In the genomic region with DNA sequence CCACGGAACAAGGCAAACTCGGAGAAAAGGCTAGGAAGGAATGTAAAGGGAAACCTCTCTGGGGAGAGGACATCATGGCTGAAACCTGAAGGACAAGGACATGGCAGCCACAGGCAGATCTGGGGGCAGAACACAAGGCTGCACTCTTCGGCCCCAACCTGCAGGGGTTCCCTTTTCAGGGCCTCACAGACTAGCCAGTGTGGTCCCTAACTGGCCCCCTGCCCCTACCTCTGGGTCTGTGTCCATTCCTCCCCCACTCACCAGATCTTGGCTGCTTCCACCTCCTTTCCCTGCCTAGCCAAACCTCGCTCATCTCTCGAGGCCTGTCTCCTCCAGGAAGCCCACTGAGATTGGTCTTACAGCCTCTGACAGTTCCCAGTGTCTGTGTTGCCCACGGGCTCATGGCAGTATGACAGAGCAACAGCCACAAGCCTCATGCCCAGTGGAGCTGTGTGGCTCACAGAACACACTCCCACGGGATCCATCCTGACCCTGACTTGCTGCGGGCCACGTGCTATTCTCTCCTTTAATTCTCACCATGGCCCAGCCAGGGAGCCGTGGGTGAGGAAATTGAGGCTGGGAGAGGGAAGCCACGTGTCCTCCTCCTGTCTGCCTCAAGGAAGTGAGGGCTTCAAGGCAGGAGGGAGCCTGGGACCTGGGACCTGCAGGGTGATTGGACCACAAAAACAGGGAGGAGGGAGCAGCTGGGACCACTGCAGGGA, we compare ENCODE assay signal across 28 cellular contexts. TPM values are rescaled to one million over a fixed set of nuclear protein-coding genes. Genes with fewer than 3 reads are reported as not detected.
DNase-seq lines count a peak whose midpoint lies in the region; ATAC-seq, FAIRE-seq and TF ChIP-seq lines count a peak whose summit lies in the region.
"Had no signal": no experiment of that assay in that cellular context is flagged by ENCODE, and none has a peak within 500 bp of the region (broad histone marks: within the 10 kb centered on the region; RNA-seq: fewer than 3 reads in every experiment).

No MANE protein-coding gene starts in this region.

- H3K4me2 ChIP-seq in HepG2 (ENCODE audit: low read depth, low read length), result no peak overlapping the region
- H3K4me2 ChIP-seq: hepatocyte had no signal

- POLR2A ChIA-PET in HepG2 (lab: Yijun Ruan, JAX), result no interaction called here

- H3K27me3 ChIP-seq in RWPE2 (ENCODE audit: insufficient read depth, poor library complexity, severe bottlenecking), result no peaks in the 10 kb centered on the region
- H3K27me3 ChIP-seq in HepG2 (ENCODE audit: control insufficient read depth in 1 of 2, insufficient read depth in 2 of 2, low read length in 2 of 2), result peaks cover 1 to 48% of the 10 kb centered on the region in 2 experiments; a peak in 4 of 5 replicates
- H3K27me3 ChIP-seq: hepatocyte had no signal

- ATAC-seq in Right ventricle myocardium inferior, result no peak
- no peak for ATAC-seq in left ventricle myocardium superior
- no peak for ATAC-seq in RWPE2 (ENCODE audit: low read depth)
- ATAC-seq in HepG2, result 0 out of 3 replicates have a peak, but pooled peaks have one; percentile 13
- no peak for ATAC-seq in HG02763 (IDR thresholded peaks at IDR 0.05; ENCODE audit: unreplicated experiment)
- ATAC-seq: effector memory CD8-positive, alpha-beta T cell had no signal

- H3K79me2 ChIP-seq in HepG2 (ENCODE audit: insufficient read depth, low read length), result no peaks in the 10 kb centered on the region
- H3K79me2 ChIP-seq: hepatocyte had no signal

- intact Hi-C loops in Right ventricle myocardium inferior (cut with DNase I) (no loop called here), left ventricle myocardium superior (cut with micrococcal nuclease) (no loop called here), HepG2 (cut with micrococcal nuclease; ENCODE audit: unreplicated experiment) (no loop called here)

- peaks cover 71% of the 10 kb centered on the region for H3K4me1 ChIP-seq in RWPE2 (ENCODE audit: insufficient read depth, poor library complexity, severe bottlenecking)
- no peaks in the 10 kb centered on the region for H3K4me1 ChIP-seq in HepG2 (ENCODE audit: insufficient read depth, low read length)

- H3K9me3 ChIP-seq in RWPE2 (ENCODE audit: severe bottlenecking), result no peaks in the 10 kb centered on the region
- H3K9me3 ChIP-seq in HepG2 (ENCODE audit: low read length), result no peaks in the 10 kb centered on the region
- H3K9me3 ChIP-seq: suprapubic skin had no signal

- TF ChIP-seq POLR2A in HepG2 (IDR thresholded peaks at IDR 0.05; ENCODE audit: insufficient read depth in 1 of 2, low read depth in 2 of 2, low read length in 2 of 2), result no peak

- FAIRE-seq in HepG2 (lab: Jason Lieb, UNC) (no peak), urothelium cell line (lab: Jason Lieb, UNC) (peak; percentile 62)
- FAIRE-seq: colon, D721Med, frontal cortex, RCC 7860 had no signal

- no peak overlapping the region for H2AFZ ChIP-seq in HepG2 (ENCODE audit: low read length)
- H2AFZ ChIP-seq: hepatocyte had no signal

- BruUV-seq in HepG2 (replicated peaks; lab: Mats Ljungman, UMichigan), result no TSS peak

- TF ChIP-seq CTCF in RWPE2 (IDR thresholded peaks at IDR 0.05; ENCODE audit: poor library complexity, severe bottlenecking) (no peak), HepG2 (CRISPR knock-in tag; IDR thresholded peaks at IDR 0.05) (no peak)

- H3K27ac ChIP-seq in RWPE2 (ENCODE audit: poor library complexity, severe bottlenecking) (peak overlapping the region; percentile 98), HepG2 (ENCODE audit: extremely low read length, insufficient read depth, low read length) (no peak overlapping the region)
- H3K27ac ChIP-seq: C4-2B, hepatocyte, suprapubic skin, VCaP had no signal

- H3K9ac ChIP-seq in HepG2 (ENCODE audit: insufficient read depth, low read depth, low read length), result no peak overlapping the region

- TF ChIP-seq EP300 in HepG2 (IDR thresholded peaks at IDR 0.05; ENCODE audit: low read depth in 2 of 2, low read length in 2 of 2) (no peak), HepG2 (CRISPR knock-in tag; IDR thresholded peaks at IDR 0.05; ENCODE audit: borderline replicate concordance) (no peak)

- H3K36me3 ChIP-seq in RWPE2 (ENCODE audit: low read depth) (peaks cover 34% of the 10 kb centered on the region), HepG2 (replicated peaks in 1 of 2; ENCODE audit: control insufficient read depth in 1 of 2, insufficient read depth in 2 of 2, low read length in 2 of 2) (no peaks in the 10 kb centered on the region)
- H3K36me3 ChIP-seq: suprapubic skin had no signal

- peaks cover 3% of the 10 kb centered on the region; the same call in 1 of the 2 replicates for H4K20me1 ChIP-seq in HepG2 (ENCODE audit: insufficient read depth, low read length)

- TF ChIP-seq RAD21 in HepG2 (CRISPR knock-in tag; IDR thresholded peaks at IDR 0.05), result no peak

- 7% methylated on average over 11 of the region's 11 CpGs for WGBS in HepG2 (ENCODE audit: low lambda C conversion rate)

- peak; percentile 45 for DNase-seq in Right ventricle myocardium inferior (ENCODE audit: missing footprints)
- no peak for DNase-seq in left ventricle myocardium superior
- no peak for DNase-seq in RWPE2 (ENCODE audit: low spot score)
- DNase-seq in HepG2 (ENCODE audit: low spot score), result no peak
- DNase-seq in urothelium cell line (ENCODE audit: low spot score), result no peak
- DNase-seq in DMS53 treated with DMSO at 0.1 percent for 48 hours (lab: John Stamatoyannopoulos, UW; ENCODE audit: unreplicated experiment), result no peak
- DNase-seq in islet precursor cell, result no peak
- DNase-seq: activated effector memory CD4-positive, alpha-beta T cell treated with anti-CD3 and anti-CD28 coated beads, Interleukin-2, amount 50 U/mL, for 16 hours; effector memory CD8-positive, alpha-beta T cell; H7; immature natural killer cell; NCI-H1092 treated with DMSO at 0.1 percent for 48 hours; NCI-H187 treated with DMSO at 0.1 percent for 48 hours; NCI-H524 treated with DMSO at 0.1 percent for 48 hours; NK-92 treated with Interleukin-12 subunit alpha and Interleukin-12 subunit beta, amount 100 ng/mL, for 24 hours; T-helper 2 cell had no signal

- in situ Hi-C loops in HepG2 (cut with HindIII; ENCODE audit: extremely low pct_ligation_motif_present, low pct_unique_long_range_greater_than_20kb), result no loop called here

- CTCF ChIA-PET in HepG2 (lab: Yijun Ruan, JAX; ENCODE audit: low intra/inter-chr PET ratio, low total read pairs), result no interaction called here

- H3K4me3 ChIP-seq in RWPE2 (ENCODE audit: severe bottlenecking) (no peak overlapping the region), HepG2 (replicated peaks in 1 of 3; ENCODE audit: insufficient read depth in 1 of 3, low read depth in 2 of 3, low read length in 3 of 3) (no peak overlapping the region)
- H3K4me3 ChIP-seq: hepatocyte, suprapubic skin had no signal

TF ChIP-seq in HepG2, 621 proteins besides CTCF, POLR2A, EP300 and RAD21:
- TF ChIP-seq, protein P1, sequence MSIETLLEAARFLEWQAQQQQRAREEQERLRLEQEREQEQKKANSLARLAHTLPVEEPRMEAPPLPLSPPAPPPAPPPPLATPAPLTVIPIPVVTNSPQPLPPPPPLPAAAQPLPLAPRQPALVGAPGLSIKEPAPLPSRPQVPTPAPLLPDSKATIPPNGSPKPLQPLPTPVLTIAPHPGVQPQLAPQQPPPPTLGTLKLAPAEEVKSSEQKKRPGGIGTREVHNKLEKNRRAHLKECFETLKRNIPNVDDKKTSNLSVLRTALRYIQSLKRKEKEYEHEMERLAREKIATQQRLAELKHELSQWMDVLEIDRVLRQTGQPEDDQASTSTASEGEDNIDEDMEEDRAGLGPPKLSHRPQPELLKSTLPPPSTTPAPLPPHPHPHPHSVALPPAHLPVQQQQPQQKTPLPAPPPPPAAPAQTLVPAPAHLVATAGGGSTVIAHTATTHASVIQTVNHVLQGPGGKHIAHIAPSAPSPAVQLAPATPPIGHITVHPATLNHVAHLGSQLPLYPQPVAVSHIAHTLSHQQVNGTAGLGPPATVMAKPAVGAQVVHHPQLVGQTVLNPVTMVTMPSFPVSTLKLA (IDR thresholded peaks at IDR 0.05), result peak; percentile 84
- TF ChIP-seq PHF20 (CRISPR knock-in tag; IDR thresholded peaks at IDR 0.05), result no peak

RNA-seq across cellular contexts. Expression of a gene that starts 26.5 kb away (rescaled TPM):
- total RNA-seq in Right ventricle myocardium inferior, result not detected
- not detected for total RNA-seq in left ventricle myocardium superior
- total RNA-seq in HepG2 (2016; rRNA removed; fragmentation: Illumina TruSeq; extraction: Trizol), result not detected in 2 replicates
- not detected in 2 replicates for total RNA-seq in HepG2 (2016; cell fraction: cytosol; rRNA removed; fragmentation: Illumina TruSeq; extraction: Trizol; ENCODE audit: low read depth)
- total RNA-seq in HepG2 (2016; cell fraction: insoluble cytoplasmic fraction; rRNA removed; fragmentation: Illumina TruSeq; extraction: Trizol), result not detected in 2 replicates
- total RNA-seq in HepG2 (2016; cell fraction: membrane; rRNA removed; fragmentation: Illumina TruSeq; extraction: Trizol), result not detected in 2 replicates
- total RNA-seq in HepG2 (2016; cell fraction: nucleus; rRNA removed; fragmentation: Illumina TruSeq; extraction: Trizol), result not detected in 2 replicates
- polyA plus RNA-seq in HepG2 (2011; rRNA removed), result not detected in 2 replicates
- not detected in 2 replicates for polyA plus RNA-seq in HepG2 (2011; cell fraction: cytosol; rRNA removed)
- not detected in 2 replicates for polyA plus RNA-seq in HepG2 (2011; cell fraction: nucleus; rRNA removed)
- polyA plus RNA-seq in HepG2 (2012), result not detected in 2 replicates
- polyA plus RNA-seq in HepG2 (2016; cell fraction: cytosol; fragmentation: Illumina TruSeq; extraction: Trizol; ENCODE audit: low read depth), result not detected in 2 replicates
- not detected in 2 replicates for polyA plus RNA-seq in HepG2 (2016; cell fraction: insoluble cytoplasmic fraction; fragmentation: Illumina TruSeq; extraction: Trizol; ENCODE audit: low read depth)
- not detected in 2 replicates for polyA plus RNA-seq in HepG2 (2016; cell fraction: membrane; fragmentation: Illumina TruSeq; extraction: Trizol; ENCODE audit: low read depth)
- polyA plus RNA-seq in HepG2 (2016; cell fraction: nucleus; fragmentation: Illumina TruSeq; extraction: Trizol; ENCODE audit: insufficient read depth, low read depth), result not detected in 2 replicates
- 0.10 TPM in 1 of 2 replicates, not detected in the other for polyA minus RNA-seq in HepG2 (2011; rRNA and poly(A)+ RNA removed; ENCODE audit: low replicate concordance)
- not detected in 2 replicates for polyA minus RNA-seq in HepG2 (2011; cell fraction: cytosol; rRNA and poly(A)+ RNA removed)
- polyA minus RNA-seq in HepG2 (2011; cell fraction: nucleus; rRNA and poly(A)+ RNA removed), result not detected in 2 replicates
- total RNA-seq: liver, progenitor cell of endocrine pancreas had no signal
- polyA plus RNA-seq: AG04450, immature natural killer cell, liver had no signal
